ENCODE assay signal across 8 cellular contexts in the genomic region with DNA sequence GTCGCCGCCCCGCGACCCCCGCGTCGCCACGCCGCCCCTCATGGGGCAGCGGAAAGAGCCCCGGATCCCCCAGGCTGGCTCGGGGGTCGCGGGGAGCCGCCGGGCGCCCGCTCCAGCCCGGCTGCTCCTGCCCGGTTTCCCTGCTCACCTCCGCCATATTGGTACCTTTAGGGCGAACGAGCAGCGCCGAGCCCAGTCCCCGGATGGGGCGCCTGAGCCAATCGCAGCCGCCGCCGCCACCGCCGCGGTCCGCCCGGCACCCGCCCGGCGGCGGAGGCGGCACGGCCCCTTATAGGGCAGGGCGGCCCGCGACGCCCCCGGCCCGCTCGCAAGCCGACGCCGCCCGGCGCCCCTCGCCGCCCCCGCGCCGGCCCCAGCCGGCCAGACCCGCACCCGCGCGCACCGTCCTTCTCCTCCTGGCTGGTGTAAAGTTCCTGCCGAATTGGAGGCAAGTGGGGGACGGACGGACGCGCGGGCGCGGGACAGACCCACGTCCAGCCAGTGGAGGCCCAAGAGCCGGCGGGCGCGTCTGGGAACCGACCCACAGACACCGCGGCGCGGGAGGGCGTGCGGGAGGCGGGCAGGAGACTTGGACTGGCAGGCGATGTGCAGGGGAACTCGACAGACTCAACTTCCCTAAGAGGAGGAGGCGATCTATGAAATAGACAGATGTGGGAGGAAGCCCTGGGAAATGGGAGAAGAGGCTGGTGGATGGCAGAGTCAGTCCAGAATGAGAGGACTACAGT. TPM values are rescaled to one million over a fixed set of nuclear protein-coding genes. Genes with fewer than 3 reads are reported as not detected.
DNase-seq lines count a peak whose midpoint lies in the region; ATAC-seq and TF ChIP-seq lines count a peak whose summit lies in the region.

A gene with protein sequence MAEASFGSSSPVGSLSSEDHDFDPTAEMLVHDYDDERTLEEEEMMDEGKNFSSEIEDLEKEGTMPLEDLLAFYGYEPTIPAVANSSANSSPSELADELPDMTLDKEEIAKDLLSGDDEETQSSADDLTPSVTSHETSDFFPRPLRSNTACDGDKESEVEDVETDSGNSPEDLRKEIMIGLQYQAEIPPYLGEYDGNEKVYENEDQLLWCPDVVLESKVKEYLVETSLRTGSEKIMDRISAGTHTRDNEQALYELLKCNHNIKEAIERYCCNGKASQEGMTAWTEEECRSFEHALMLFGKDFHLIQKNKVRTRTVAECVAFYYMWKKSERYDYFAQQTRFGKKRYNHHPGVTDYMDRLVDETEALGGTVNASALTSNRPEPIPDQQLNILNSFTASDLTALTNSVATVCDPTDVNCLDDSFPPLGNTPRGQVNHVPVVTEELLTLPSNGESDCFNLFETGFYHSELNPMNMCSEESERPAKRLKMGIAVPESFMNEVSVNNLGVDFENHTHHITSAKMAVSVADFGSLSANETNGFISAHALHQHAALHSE (minus strand): TSS at position 178 of the 746 bp plus-strand sequence. CDS start 21 bp downstream, at position 157.

- H3F3A ChIP-seq in neural progenitor cell (ENCODE audit: low read depth) = peaks cover 9% of the 10 kb centered on the region

- H3K9ac ChIP-seq in HUES6 (ENCODE audit: low read length) = peak within 1 kb of the TSS; percentile 85
- peak within 1 kb of the TSS; percentile 92 for H3K9ac ChIP-seq in neural progenitor cell

- H3K36me3 ChIP-seq in HUES6 (ENCODE audit: control insufficient read depth, insufficient read depth, low read length) = peaks cover 8% of the 10 kb centered on the region
- peaks cover 32% of the 10 kb centered on the region for H3K36me3 ChIP-seq in RWPE2 (ENCODE audit: low read depth)
- peaks cover 7% of the 10 kb centered on the region for H3K36me3 ChIP-seq in neural progenitor cell

- H3K4me1 ChIP-seq in HUES6 (ENCODE audit: control insufficient read depth, insufficient read depth, low read length) (0 out of 2 replicates have a peak, but pooled peaks cover 6% of the 10 kb centered on the region), RWPE2 (ENCODE audit: insufficient read depth, poor library complexity, severe bottlenecking) (peaks cover 10% of the 10 kb centered on the region), neural progenitor cell (peaks cover 9% of the 10 kb centered on the region)

- H3K27me3 Mint-ChIP-seq in neural progenitor cell (ENCODE audit: insufficient read depth, low read depth) = peaks cover 3% of the 10 kb centered on the region

- peak; percentile 41 for DNase-seq in DMS 273 treated with DMSO at 0.1 percent for 48 hours (lab: John Stamatoyannopoulos, UW)
- peak; percentile 78 for DNase-seq in RWPE2 (ENCODE audit: low spot score)
- DNase-seq in activated T-helper 9 cell treated with anti-CD3 and anti-CD28 coated beads, Interleukin-2, amount 50 U/mL, for 16 hours (ENCODE audit: low read depth) = peak; percentile 69
- peak; percentile 73 for DNase-seq in fibroblast of villous mesenchyme (ENCODE audit: low read depth)
- peak; percentile 94 for DNase-seq in neural progenitor cell (ENCODE audit: low spot score)
- peak; percentile 50 for DNase-seq in stromal cell of bone marrow (ENCODE audit: low read depth)

- peaks cover 38% of the 10 kb centered on the region for H4K20me1 ChIP-seq in neural progenitor cell (ENCODE audit: low read depth)

- H3K27ac ChIP-seq in HUES6 (ENCODE audit: low read depth, low read length) (peak within 1 kb of the TSS; percentile 70; the same call in 1 of the 2 replicates), RWPE2 (ENCODE audit: poor library complexity, severe bottlenecking) (peak within 1 kb of the TSS; percentile 71), neural progenitor cell (peak within 1 kb of the TSS; percentile 87)

- H3K27me3 ChIP-seq in HUES6 (ENCODE audit: control insufficient read depth, insufficient read depth, low read length) (peaks cover 18% of the 10 kb centered on the region), RWPE2 (ENCODE audit: insufficient read depth, poor library complexity, severe bottlenecking) (no peaks in the 10 kb centered on the region), neural progenitor cell (peaks cover 22% of the 10 kb centered on the region)

- peak within 1 kb of the TSS; percentile 99 for H2AFZ ChIP-seq in neural progenitor cell (replicated peaks)

- H3K79me2 ChIP-seq in neural progenitor cell (ENCODE audit: low read depth) = peaks cover 45% of the 10 kb centered on the region

- peaks cover 19% of the 10 kb centered on the region for H3K4me1 Mint-ChIP-seq in neural progenitor cell

- H3K9me3 Mint-ChIP-seq in neural progenitor cell = no peaks in the 10 kb centered on the region

- H3K36me3 Mint-ChIP-seq in neural progenitor cell = peaks cover 4% of the 10 kb centered on the region

- H3K27ac Mint-ChIP-seq in neural progenitor cell = peak within 1 kb of the TSS; percentile 55

- H3K9me3 ChIP-seq in HUES6 (ENCODE audit: control insufficient read depth, insufficient read depth, low read depth, low read length) = no peaks in the 10 kb centered on the region
- no peaks in the 10 kb centered on the region for H3K9me3 ChIP-seq in RWPE2 (ENCODE audit: severe bottlenecking)
- no peaks in the 10 kb centered on the region for H3K9me3 ChIP-seq in neural progenitor cell (ENCODE audit: low read depth)

- TF ChIP-seq CTCF in RWPE2 (IDR thresholded peaks at IDR 0.05; ENCODE audit: poor library complexity, severe bottlenecking) = no peak
- TF ChIP-seq CTCF in fibroblast of villous mesenchyme (IDR thresholded peaks at IDR 0.05; ENCODE audit: insufficient read depth, low read depth, low read length) = no peak
- no peak for TF ChIP-seq CTCF in neural progenitor cell (IDR thresholded peaks at IDR 0.05)

- H3K4me2 ChIP-seq in neural progenitor cell = peak within 1 kb of the TSS; percentile 93

- H3K4me3 ChIP-seq in HUES6 (ENCODE audit: low read depth, low read length) = peak within 1 kb of the TSS; percentile 69
- peak within 1 kb of the TSS; percentile 95 for H3K4me3 ChIP-seq in RWPE2 (ENCODE audit: severe bottlenecking)
- peak within 1 kb of the TSS; percentile 84 for H3K4me3 ChIP-seq in fibroblast of villous mesenchyme (ENCODE audit: low read depth, low read length)
- peak within 1 kb of the TSS; percentile 98 for H3K4me3 ChIP-seq in neural progenitor cell

- ATAC-seq in GM21423 (IDR thresholded peaks at IDR 0.05; ENCODE audit: unreplicated experiment) = peak; percentile 89
- peak; percentile 88 for ATAC-seq in RWPE2 (ENCODE audit: low read depth)

- peak within 1 kb of the TSS; percentile 90 for H3K4me3 Mint-ChIP-seq in neural progenitor cell

RNA-seq across cellular contexts. Expression of the gene that starts here (rescaled TPM):
- total RNA-seq in fibroblast of villous mesenchyme (18.4 and 28.9 TPM in 2 replicates), neural progenitor cell (ENCODE audit: low replicate concordance) (66.2 and 106 TPM in 2 replicates)

Comparison
In these comparisons a context has a peak if more than half of its experiments do, and no peak if none do; other contexts are left out.
1. Peak in every context shown above with its lines: DNase-seq, ATAC-seq, H3K4me3 ChIP-seq and H3K27ac ChIP-seq.
2. DNase-seq: peak in every context shown above with its lines; median percentile 94 in neural progenitor cell; 78 in RWPE2; 73 in fibroblast of villous mesenchyme; 69 in activated T-helper 9 cell treated with anti-CD3 and anti-CD28 coated beads, Interleukin-2, amount 50 U/mL, for 16 hours; 50 in stromal cell of bone marrow; 41 in DMS 273 treated with DMSO at 0.1 percent for 48 hours.